2 cellular contexts compared by ENCODE assay signal in the genomic region with DNA sequence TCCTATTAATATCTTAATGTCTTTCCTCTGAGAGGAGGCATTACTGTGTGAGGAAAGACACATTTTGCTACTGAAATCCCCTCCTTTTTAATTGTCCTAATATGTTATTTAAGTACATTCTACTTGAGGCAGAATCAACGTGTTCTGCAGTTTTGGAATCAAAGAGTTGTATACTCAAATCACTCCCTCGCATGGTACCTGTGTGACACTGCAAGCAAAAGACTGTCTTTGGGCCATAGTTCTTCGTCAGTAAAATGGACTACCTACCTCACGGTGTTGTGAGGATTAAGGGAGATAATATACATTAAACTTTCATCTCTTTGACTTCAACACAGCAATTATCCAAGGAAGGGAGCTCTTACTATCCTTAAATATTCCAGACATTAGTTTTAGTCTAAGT.
TF ChIP-seq lines count a peak whose summit lies in the region.

No MANE protein-coding gene starts in this region.

TF ChIP-seq in GM12878, 131 proteins besides CTCF, POLR2A, EP300 and RAD21:
- TF ChIP-seq TBL1XR1 (IDR thresholded peaks at IDR 0.05; ENCODE audit: low read depth, low read length) = no peak
- TF ChIP-seq CBX3 (IDR thresholded peaks at IDR 0.05; ENCODE audit: borderline replicate concordance, low read depth) = no peak
- no peak for TF ChIP-seq FOS (IDR thresholded peaks at IDR 0.05; ENCODE audit: borderline replicate concordance, extremely low read depth, insufficient read length)
- TF ChIP-seq CREB1 (IDR thresholded peaks at IDR 0.05; ENCODE audit: low read depth) = no peak
- no peak for TF ChIP-seq PKNOX1 (IDR thresholded peaks at IDR 0.05)
- no peak for TF ChIP-seq SMAD1 (IDR thresholded peaks at IDR 0.05; ENCODE audit: low read depth, partially characterized antibody)
- no peak for TF ChIP-seq ZNF592 (IDR thresholded peaks at IDR 0.05)
- TF ChIP-seq RBBP5 (conservative IDR thresholded peaks at IDR 0.05) = no peak

TF ChIP-seq in HEK293T, 16 proteins besides CTCF, POLR2A, EP300 and RAD21:
- TF ChIP-seq FOXA1 (IDR thresholded peaks at IDR 0.05) (no peak), CTBP1 (IDR thresholded peaks at IDR 0.05; ENCODE audit: borderline replicate concordance) (no peak), TARDBP (IDR thresholded peaks at IDR 0.05) (no peak), FOXK2 (IDR thresholded peaks at IDR 0.05) (no peak), PKNOX1 (IDR thresholded peaks at IDR 0.05) (no peak), ELF4 (IDR thresholded peaks at IDR 0.05) (no peak), FOXM1 (IDR thresholded peaks at IDR 0.05; ENCODE audit: borderline replicate concordance) (no peak), SUZ12 (IDR thresholded peaks at IDR 0.05) (no peak), ZNF384 (IDR thresholded peaks at IDR 0.05) (no peak), L3MBTL2 (conservative IDR thresholded peaks at IDR 0.05) (no peak), LEF1 (IDR thresholded peaks at IDR 0.05; ENCODE audit: borderline replicate concordance) (no peak), BHLHE40 (IDR thresholded peaks at IDR 0.05; ENCODE audit: borderline replicate concordance) (no peak), ARNT (IDR thresholded peaks at IDR 0.05) (no peak), NFRKB (IDR thresholded peaks at IDR 0.05) (no peak)
